In the genomic region with DNA sequence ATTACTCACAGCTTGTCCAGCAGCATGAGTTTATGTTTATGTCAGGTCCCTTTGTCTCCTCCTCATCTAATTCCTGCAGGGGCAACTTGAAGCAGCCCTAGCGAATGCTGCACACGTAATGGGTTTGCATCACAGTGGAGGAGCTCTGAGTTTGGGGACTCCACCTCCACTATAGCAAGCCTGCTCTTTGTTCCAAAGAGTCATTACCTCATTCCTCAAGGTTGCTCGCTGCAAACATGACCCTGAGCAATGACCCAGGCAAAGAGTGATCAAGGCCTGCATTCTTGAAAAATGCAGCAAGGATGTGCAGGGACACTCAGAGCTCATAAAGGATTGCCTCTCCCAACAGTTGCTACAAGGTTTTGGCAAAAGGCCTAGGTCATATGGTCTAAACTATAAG, we compare ENCODE assay signal across 26 cellular contexts.
"Had no signal": no experiment of that assay in that cellular context is flagged by ENCODE, and none has a peak within 500 bp of the region (broad histone marks: within the 10 kb centered on the region; RNA-seq: fewer than 3 reads in every experiment).

No MANE protein-coding gene starts in this region.

- H3K36me3 Mint-ChIP-seq: memory B cell, natural killer cell, neural progenitor cell had no signal

- H3K79me2 ChIP-seq: parathyroid adenoma had no signal

- H3K27ac ChIP-seq: adrenal gland, body of pancreas, esophagus muscularis mucosa, foreskin keratinocyte, heart right ventricle, neural progenitor cell, parathyroid adenoma, psoas muscle, suprapubic skin, tibial nerve had no signal

- H3K36me3 ChIP-seq: adrenal gland, esophagus muscularis mucosa, heart right ventricle, neural progenitor cell, spleen, suprapubic skin, tibial nerve had no signal

- ATAC-seq: activated naive CD4-positive, alpha-beta T cell treated with anti-CD3 and anti-CD28 coated beads, Interleukin-2, amount 50 U/mL, for 72 hours; activated T-cell treated with anti-CD3 and anti-CD28 coated beads, Interleukin-2, amount 50 U/mL, for 72 hours; body of pancreas; foreskin keratinocyte; heart right ventricle; left colon; natural killer cell; psoas muscle; right cardiac atrium had no signal

- H3K27ac Mint-ChIP-seq: activated naive CD4-positive, alpha-beta T cell treated with anti-CD3 and anti-CD28 coated beads, Interleukin-2, amount 50 U/mL, for 72 hours; activated T-cell treated with anti-CD3 and anti-CD28 coated beads, Interleukin-2, amount 50 U/mL, for 72 hours; memory B cell; natural killer cell; neural progenitor cell had no signal

- H3K9ac ChIP-seq: neural progenitor cell, parathyroid adenoma had no signal

- H3K4me1 Mint-ChIP-seq: memory B cell, natural killer cell had no signal

- H3K4me2 ChIP-seq: neural progenitor cell had no signal

- H3K27me3 ChIP-seq: adrenal gland, body of pancreas, esophagus muscularis mucosa, foreskin keratinocyte, heart right ventricle, neural progenitor cell, spleen, suprapubic skin, tibial nerve had no signal

- H3K9me3 ChIP-seq: adrenal gland, body of pancreas, esophagus muscularis mucosa, psoas muscle, suprapubic skin, tibial nerve had no signal

- H3K4me1 ChIP-seq: neural progenitor cell, parathyroid adenoma, psoas muscle, suprapubic skin had no signal

- H2AFZ ChIP-seq: neural progenitor cell, parathyroid adenoma had no signal

- H3K4me3 Mint-ChIP-seq: activated T-cell treated with anti-CD3 and anti-CD28 coated beads, Interleukin-2, amount 50 U/mL, for 72 hours; memory B cell; natural killer cell; neural progenitor cell had no signal

- H3K4me3 ChIP-seq: adrenal gland, body of pancreas, esophagus muscularis mucosa, heart right ventricle, neural progenitor cell, psoas muscle, spleen, suprapubic skin, tibial nerve had no signal

- DNase-seq: activated CD4-positive, alpha-beta T cell treated with anti-CD3 and anti-CD28 coated beads for 4 hours; activated CD4-positive, alpha-beta T cell treated with anti-CD3 and anti-CD28 coated beads, Interleukin-2, amount 50 U/mL, for 4 hours; activated naive CD4-positive, alpha-beta T cell; activated T-cell treated with anti-CD3 and anti-CD28 coated beads for 4 hours; activated T-cell treated with anti-CD3 and anti-CD28 coated beads, Interleukin-2, amount 50 U/mL, for 72 hours; adrenal gland; aorta; body of pancreas; dermis blood vessel endothelial cell; effector CD4-positive, alpha-beta T cell; foreskin keratinocyte; heart right ventricle; left colon; natural killer cell; occipital lobe; psoas muscle; right cardiac atrium; spleen; stimulated activated naive CD4-positive, alpha-beta T cell had no signal

- H3K9me3 Mint-ChIP-seq: activated T-cell treated with anti-CD3 and anti-CD28 coated beads, Interleukin-2, amount 50 U/mL, for 72 hours; memory B cell; natural killer cell; neural progenitor cell had no signal
